Comparison of ENCODE assay signal across 15 cellular contexts in the genomic region with DNA sequence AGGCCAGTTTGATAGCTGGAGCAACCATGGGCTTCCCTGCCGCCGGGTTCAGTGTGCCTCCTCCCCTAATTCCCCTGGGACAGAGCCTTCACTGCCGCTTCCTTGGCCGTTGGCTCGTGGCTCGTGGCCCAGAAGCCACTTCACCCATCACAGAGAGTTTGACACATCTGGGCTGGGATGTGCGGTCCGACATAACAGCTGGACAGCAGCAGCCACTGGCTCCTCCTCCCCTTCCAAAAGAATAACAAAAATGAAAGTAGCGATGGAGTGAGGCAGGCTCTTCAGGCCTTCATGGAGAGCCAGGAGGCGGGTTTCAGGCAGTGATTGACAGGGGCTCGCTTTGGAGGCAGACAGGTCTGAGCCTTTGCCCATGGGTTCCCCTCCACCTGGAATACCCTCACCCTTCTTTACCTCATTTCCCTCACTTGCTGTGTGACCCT. TPM values are rescaled to one million over a fixed set of nuclear protein-coding genes. Genes with fewer than 3 reads are reported as not detected.
DNase-seq lines count a peak whose midpoint lies in the region; ATAC-seq and TF ChIP-seq lines count a peak whose summit lies in the region.
"Had no signal": no experiment of that assay in that cellular context is flagged by ENCODE, and none has a peak within 500 bp of the region (broad histone marks: within the 10 kb centered on the region; RNA-seq: fewer than 3 reads in every experiment).

No MANE protein-coding gene starts in this region.

- no peak for TF ChIP-seq POLR2A in adrenal gland (IDR thresholded peaks at IDR 0.05)

- H3K9me3 ChIP-seq in adrenal gland (replicated peaks in 1 of 3) (no peaks in the 10 kb centered on the region), skeletal muscle tissue (ENCODE audit: control insufficient read depth in 3 of 3, low read length in 3 of 3) (no peaks in the 10 kb centered on the region)

- H3K4me3 ChIP-seq in adrenal gland: no peak overlapping the region
- H3K4me3 ChIP-seq in skeletal muscle tissue (ENCODE audit: low read length in 3 of 3): peak overlapping the region in 1 of 3 donors; percentile 22
- H3K4me3 ChIP-seq: PC-9 had no signal

- ATAC-seq in left ventricle myocardium superior (peak; percentile 77), GM21723 (IDR thresholded peaks at IDR 0.05; ENCODE audit: unreplicated experiment) (no peak), HG03565 (IDR thresholded peaks at IDR 0.05; ENCODE audit: unreplicated experiment) (no peak), HG03571 (IDR thresholded peaks at IDR 0.05; ENCODE audit: unreplicated experiment) (no peak)
- ATAC-seq: activated CD8-positive, alpha-beta T cell treated with anti-CD3 and anti-CD28 coated beads for 36 hours; HCT116 had no signal

- no peak for TF ChIP-seq CTCF in adrenal gland (IDR thresholded peaks at IDR 0.05)

- H3K27ac Mint-ChIP-seq in activated T-helper 2 cell treated with anti-CD3 and anti-CD28 coated beads, Interferon-gamma antibody, Interleukin-2, Interleukin-4, amounts not matched to agents 10 μg/mL and 5 μg/mL and 100 μg/mL, durations not matched to agents 14 hours and 24 hours and 36 hours: no peak overlapping the region
- H3K27ac Mint-ChIP-seq: activated CD8-positive, alpha-beta T cell treated with anti-CD3 and anti-CD28 coated beads for 36 hours; activated naive CD4-positive, alpha-beta T cell treated with anti-CD3 and anti-CD28 coated beads, Interleukin-2, amount 50 U/mL, for 24 hours; CD8-positive, alpha-beta memory T cell had no signal

- DNase-seq in DMS79 (lab: John Stamatoyannopoulos, UW) (peak; percentile 35), adrenal gland (peak in 5 of 7 donors; percentile 36 to 78 (median 55)), left ventricle myocardium superior (peak; percentile 78)
- no peak for DNase-seq in activated T-helper 2 cell treated with anti-CD3 and anti-CD28 coated beads, Interferon-gamma antibody, Interleukin-2, Interleukin-4, amounts not matched to agents 10 μg/mL and 5 μg/mL and 100 μg/mL, durations not matched to agents 14 hours and 24 hours and 36 hours (ENCODE audit: low spot score)
- DNase-seq: activated CD8-positive, alpha-beta T cell treated with anti-CD3 and anti-CD28 coated beads for 36 hours; CD8-positive, alpha-beta memory T cell; KBM-7; NCI-H2029 treated with DMSO at 0.1 percent for 48 hours; PC-9 had no signal

- H3K4me1 ChIP-seq in adrenal gland (replicated peaks in 1 of 2) (peaks cover 7 to 9% of the 10 kb centered on the region in 2 donors), skeletal muscle tissue (ENCODE audit: control insufficient read depth in 3 of 3, insufficient read depth in 3 of 3, low read length in 3 of 3) (peaks cover 14 to 22% (median 16%) of the 10 kb centered on the region in 3 donors)

- H3K27me3 ChIP-seq in adrenal gland (no peaks in the 10 kb centered on the region), skeletal muscle tissue (ENCODE audit: control insufficient read depth in 3 of 3, insufficient read depth in 3 of 3, low read length in 3 of 3) (peaks cover 0 to 4% (median 0%) of the 10 kb centered on the region in 3 donors)

- H3K36me3 ChIP-seq in adrenal gland (replicated peaks in 1 of 2) (no peaks in the 10 kb centered on the region), skeletal muscle tissue (ENCODE audit: control insufficient read depth in 3 of 3, insufficient read depth in 3 of 3, low read length in 3 of 3) (no peaks in the 10 kb centered on the region)

- no peak overlapping the region for H3K4me3 Mint-ChIP-seq in activated T-helper 2 cell treated with anti-CD3 and anti-CD28 coated beads, Interferon-gamma antibody, Interleukin-2, Interleukin-4, amounts not matched to agents 10 μg/mL and 5 μg/mL and 100 μg/mL, durations not matched to agents 14 hours and 24 hours and 36 hours (ENCODE audit: low read depth)
- H3K4me3 Mint-ChIP-seq: activated CD8-positive, alpha-beta T cell treated with anti-CD3 and anti-CD28 coated beads for 36 hours; activated naive CD4-positive, alpha-beta T cell treated with anti-CD3 and anti-CD28 coated beads, Interleukin-2, amount 50 U/mL, for 24 hours; CD8-positive, alpha-beta memory T cell had no signal

- H3K36me3 Mint-ChIP-seq in activated T-helper 2 cell treated with anti-CD3 and anti-CD28 coated beads, Interferon-gamma antibody, Interleukin-2, Interleukin-4, amounts not matched to agents 10 μg/mL and 5 μg/mL and 100 μg/mL, durations not matched to agents 14 hours and 24 hours and 36 hours (ENCODE audit: low read depth): no peaks in the 10 kb centered on the region
- H3K36me3 Mint-ChIP-seq: activated naive CD4-positive, alpha-beta T cell treated with anti-CD3 and anti-CD28 coated beads, Interleukin-2, amount 50 U/mL, for 24 hours; CD8-positive, alpha-beta memory T cell had no signal

- H3K9ac ChIP-seq in skeletal muscle tissue (ENCODE audit: low read depth in 1 of 3, low read length in 3 of 3): peak overlapping the region in 1 of 3 donors; percentile 8

- 66 to 75% (median 74%) methylated on average over 9 to 11 of the region's 11 CpGs for WGBS in adrenal gland, 4 donors

- peak overlapping the region in 2 of 5 donors; percentile 17 to 51 for H3K27ac ChIP-seq in adrenal gland
- H3K27ac ChIP-seq in skeletal muscle tissue (ENCODE audit: low read depth, low read length): peak overlapping the region; percentile 15
- H3K27ac ChIP-seq: PC-9 had no signal

- no peaks in the 10 kb centered on the region for H3K9me3 Mint-ChIP-seq in activated T-helper 2 cell treated with anti-CD3 and anti-CD28 coated beads, Interferon-gamma antibody, Interleukin-2, Interleukin-4, amounts not matched to agents 10 μg/mL and 5 μg/mL and 100 μg/mL, durations not matched to agents 14 hours and 24 hours and 36 hours
- H3K9me3 Mint-ChIP-seq: activated CD8-positive, alpha-beta T cell treated with anti-CD3 and anti-CD28 coated beads for 36 hours; activated naive CD4-positive, alpha-beta T cell treated with anti-CD3 and anti-CD28 coated beads, Interleukin-2, amount 50 U/mL, for 24 hours; CD8-positive, alpha-beta memory T cell had no signal

- intact Hi-C loops in adrenal gland (cut with DNase I) (no loop called here), left ventricle myocardium superior (cut with micrococcal nuclease) (no loop called here)
- intact Hi-C loops in activated T-helper 2 cell treated with anti-CD3 and anti-CD28 coated beads, Interferon-gamma antibody, Interleukin-2, Interleukin-4, amounts not matched to agents 10 μg/mL and 5 μg/mL and 100 μg/mL, durations not matched to agents 14 hours and 24 hours and 36 hours (cut with micrococcal nuclease): no loop called here

- peaks cover 36% of the 10 kb centered on the region for H3K27me3 Mint-ChIP-seq in activated T-helper 2 cell treated with anti-CD3 and anti-CD28 coated beads, Interferon-gamma antibody, Interleukin-2, Interleukin-4, amounts not matched to agents 10 μg/mL and 5 μg/mL and 100 μg/mL, durations not matched to agents 14 hours and 24 hours and 36 hours (ENCODE audit: low read depth)
- H3K27me3 Mint-ChIP-seq: activated naive CD4-positive, alpha-beta T cell treated with anti-CD3 and anti-CD28 coated beads, Interleukin-2, amount 50 U/mL, for 24 hours had no signal

- no peaks in the 10 kb centered on the region for H3K4me1 Mint-ChIP-seq in activated T-helper 2 cell treated with anti-CD3 and anti-CD28 coated beads, Interferon-gamma antibody, Interleukin-2, Interleukin-4, amounts not matched to agents 10 μg/mL and 5 μg/mL and 100 μg/mL, durations not matched to agents 14 hours and 24 hours and 36 hours (ENCODE audit: low read depth)
- H3K4me1 Mint-ChIP-seq: activated naive CD4-positive, alpha-beta T cell treated with anti-CD3 and anti-CD28 coated beads, Interleukin-2, amount 50 U/mL, for 24 hours had no signal

RNA-seq across cellular contexts. Expression of a gene that starts 8.2 kb away (rescaled TPM):
- total RNA-seq in adrenal gland: 10 to 100 TPM in 7 of 8 donors, 1 to 10 TPM in 1; 9.5 to 31.7 (median 18.7) TPM
- polyA plus RNA-seq in adrenal gland: 10 to 100 TPM; 28.5 to 31.5 (median 29.0) TPM
- 56.0 TPM for total RNA-seq in left ventricle myocardium superior
- total RNA-seq in skeletal muscle tissue: 12.5 TPM
- total RNA-seq in activated T-helper 2 cell treated with anti-CD3 and anti-CD28 coated beads, Interferon-gamma antibody, Interleukin-2, Interleukin-4, amounts not matched to agents 10 μg/mL and 5 μg/mL and 100 μg/mL, durations not matched to agents 14 hours and 24 hours and 36 hours: not detected in 2 replicates
- total RNA-seq: activated CD8-positive, alpha-beta T cell treated with anti-CD3 and anti-CD28 coated beads for 36 hours; CD8-positive, alpha-beta memory T cell had no signal
- polyA plus RNA-seq: CD8-positive, alpha-beta memory T cell had no signal

Comparison
In these comparisons a context has a peak if more than half of its experiments do, and no peak if none do; other contexts are left out.
1. RNA of a gene that starts 8.2 kb away (total RNA-seq): 56.0 TPM in left ventricle myocardium superior (single experiment), 9.5 to 31.7 TPM in adrenal gland and 12.5 TPM in skeletal muscle tissue (single experiment); not detected in activated T-helper 2 cell treated with anti-CD3 and anti-CD28 coated beads, Interferon-gamma antibody, Interleukin-2, Interleukin-4, amounts not matched to agents 10 μg/mL and 5 μg/mL and 100 μg/mL, durations not matched to agents 14 hours and 24 hours and 36 hours; every median in the first group is over 10 times any median in the second.